ENCODE assay signal across 8 cellular contexts in the genomic region with DNA sequence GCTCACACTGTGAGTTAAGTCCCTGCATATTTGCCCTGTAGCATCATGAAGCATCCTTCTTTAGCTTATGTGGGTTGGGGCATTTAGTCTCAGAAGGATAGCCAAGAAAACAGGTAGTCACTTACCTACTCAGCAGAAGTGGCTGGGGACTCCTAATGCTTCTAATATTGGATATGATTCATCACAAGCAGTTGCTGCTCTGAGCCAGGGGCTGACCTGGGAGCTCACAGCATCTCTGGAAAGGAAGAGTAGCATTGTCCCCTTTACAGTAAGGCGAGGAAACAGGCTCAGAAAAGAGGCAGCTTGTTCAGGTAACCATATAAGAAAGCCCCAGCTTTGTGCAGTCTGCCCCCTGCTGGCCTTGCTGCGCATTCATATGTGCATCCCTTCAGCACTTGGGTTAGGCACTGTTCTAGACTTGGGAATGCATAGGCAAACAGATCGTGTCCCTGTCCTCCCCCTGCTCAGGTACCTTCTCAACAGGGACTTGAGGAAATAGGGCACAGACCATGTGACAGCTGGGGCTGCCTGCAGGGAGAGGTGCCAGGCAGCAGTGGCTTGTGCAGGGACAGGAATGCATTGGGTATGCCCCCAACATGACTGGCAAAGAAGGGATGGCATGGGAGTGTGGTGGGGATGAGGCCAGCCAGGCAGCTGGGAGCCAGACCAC. TPM values are rescaled to one million over a fixed set of nuclear protein-coding genes. Genes with fewer than 3 reads are reported as not detected.
A peak's percentile ranks its signal among the peaks of the same experiment; 100 is the strongest.
DNase-seq lines count a peak whose midpoint lies in the region; ATAC-seq and TF ChIP-seq lines count a peak whose summit lies in the region.

No MANE protein-coding gene starts in this region.

- peaks cover 0 to 4% of the 10 kb centered on the region in 2 experiments; a peak in 3 of 4 replicates for H3K4me1 Mint-ChIP-seq in H9
- H3K4me1 Mint-ChIP-seq in natural killer cell treated with Interleukin-12 subunit alpha and Interleukin-12 subunit beta and Interleukin-15 and Interleukin-18, amount 100 ng/mL, for 72 hours (ENCODE audit: low read depth in 2 of 2) = peaks cover 9 to 22% of the 10 kb centered on the region in 2 donors

- H2BK120ac ChIP-seq in H9 (ENCODE audit: low read depth, low read length, poor library complexity, severe bottlenecking) = no peak overlapping the region

- H3K27ac ChIP-seq in DOHH2 (ENCODE audit: low read depth, low read length) (no peak overlapping the region), H9 (ENCODE audit: insufficient read length, low read depth, low read length) (no peak overlapping the region)

- no peak overlapping the region for H2BK20ac ChIP-seq in H9 (ENCODE audit: low read depth, low read length, poor library complexity, severe bottlenecking)

- H2BK5ac ChIP-seq in H9 (ENCODE audit: insufficient read length, low read length) = no peak overlapping the region

- H3K79me2 ChIP-seq in DOHH2 (ENCODE audit: control insufficient read depth, low read length) (no peaks in the 10 kb centered on the region), H9 (ENCODE audit: insufficient read depth, low read length) (no peaks in the 10 kb centered on the region)

- H2BK15ac ChIP-seq in H9 (ENCODE audit: low read depth, low read length) = no peak overlapping the region

- peaks cover under 1% of the 10 kb centered on the region; the same call in 1 of the 2 replicates for H3K27me3 Mint-ChIP-seq in H9 (ENCODE audit: low read depth)
- H3K27me3 Mint-ChIP-seq in natural killer cell treated with Interleukin-12 subunit alpha and Interleukin-12 subunit beta and Interleukin-15 and Interleukin-18, amount 100 ng/mL, for 72 hours = no peaks in the 10 kb centered on the region

- H3K27me3 ChIP-seq in DOHH2 (ENCODE audit: control insufficient read depth, low read length) (no peaks in the 10 kb centered on the region), H9 (ENCODE audit: insufficient read depth, low read length) (no peaks in the 10 kb centered on the region)

- no peak overlapping the region for H3T11ph ChIP-seq in H9 (ENCODE audit: low read length)

- WGBS in H9 (ENCODE audit: extremely low coverage, insufficient read length, low lambda C conversion rate) = no CpG with 5 or more reads among the region's 3 CpGs

- H3K56ac ChIP-seq in H9 (ENCODE audit: insufficient read length, low read depth, low read length) = no peak overlapping the region

- H3K9me3 ChIP-seq in DOHH2 (ENCODE audit: control insufficient read depth, insufficient read depth, low read length) (no peaks in the 10 kb centered on the region), H9 (ENCODE audit: control insufficient read depth, low read depth, low read length) (no peaks in the 10 kb centered on the region)

- no peak overlapping the region for H3K9ac ChIP-seq in H9 (ENCODE audit: extremely low read depth, insufficient read length, low read length)

- H3K23ac ChIP-seq in H9 (ENCODE audit: insufficient read length, low read depth, low read length) = no peak overlapping the region

- H3K79me1 ChIP-seq in H9 (ENCODE audit: insufficient read depth, low read depth, low read length, poor library complexity, severe bottlenecking) = no peaks in the 10 kb centered on the region

- peaks cover 17 to 64% (median 53%) of the 10 kb centered on the region in 3 experiments; a peak in 6 of 7 replicates for H3K36me3 Mint-ChIP-seq in H9 (ENCODE audit: insufficient read depth in 1 of 3, low read depth in 3 of 3)
- peaks cover 17% of the 10 kb centered on the region for H3K36me3 Mint-ChIP-seq in natural killer cell treated with Interleukin-12 subunit alpha and Interleukin-12 subunit beta and Interleukin-15 and Interleukin-18, amount 100 ng/mL, for 72 hours

- H2AFZ ChIP-seq in H9 (ENCODE audit: low read length) = no peak overlapping the region

- H3K23me2 ChIP-seq in H9 (ENCODE audit: insufficient read length, low read depth, low read length, poor library complexity, severe bottlenecking) = no peaks in the 10 kb centered on the region

- peak; percentile 75 for DNase-seq in H9
- DNase-seq in NCI-H526 (lab: John Stamatoyannopoulos, UW) = peak; percentile 16 to 76
- DNase-seq in activated CD8-positive, alpha-beta memory T cell treated with anti-CD3 and anti-CD28 coated beads, Interleukin-2, amount 50 U/mL, for 24 hours (ENCODE audit: extremely low read depth) = peak; percentile 40
- DNase-seq in epithelial cell of proximal tubule (ENCODE audit: low read depth) = no peak
- DNase-seq in natural killer cell treated with Interleukin-12 subunit alpha and Interleukin-12 subunit beta and Interleukin-15 and Interleukin-18, amount 100 ng/mL, for 72 hours (ENCODE audit: low spot score) = peak; percentile 80
- peak; percentile 56 to 80 (median 70) for DNase-seq in stimulated activated naive CD4-positive, alpha-beta T cell (lab: John Stamatoyannopoulos, UW)

- H3K9me2 ChIP-seq in DOHH2 (replicated peaks; ENCODE audit: control insufficient read depth, low read length) = no peaks in the 10 kb centered on the region

- peak; percentile 95 for TF ChIP-seq CTCF in DOHH2 (IDR thresholded peaks at IDR 0.05; ENCODE audit: low read depth, low read length, poor library complexity, severe bottlenecking)
- peak; percentile 89 for TF ChIP-seq CTCF in H9 (conservative IDR thresholded peaks at IDR 0.05)
- peak; percentile 91 for TF ChIP-seq CTCF in epithelial cell of proximal tubule (conservative IDR thresholded peaks at IDR 0.05; ENCODE audit: low read depth, low read length)

- no peaks in the 10 kb centered on the region for H3K9me3 Mint-ChIP-seq in H9
- no peaks in the 10 kb centered on the region for H3K9me3 Mint-ChIP-seq in natural killer cell treated with Interleukin-12 subunit alpha and Interleukin-12 subunit beta and Interleukin-15 and Interleukin-18, amount 100 ng/mL, for 72 hours

- H3K4me3 ChIP-seq in DOHH2 (ENCODE audit: low read length) = no peak overlapping the region
- H3K4me3 ChIP-seq in epithelial cell of proximal tubule (ENCODE audit: low read depth, low read length) = no peak overlapping the region

- no peak overlapping the region for H4K91ac ChIP-seq in H9 (ENCODE audit: insufficient read length, low read depth, low read length)

- H3K4me1 ChIP-seq in DOHH2 (ENCODE audit: control insufficient read depth, low read length) (peaks cover 9% of the 10 kb centered on the region), H9 (ENCODE audit: insufficient read depth, low read length) (no peaks in the 10 kb centered on the region)

- no peak overlapping the region for H3K27ac Mint-ChIP-seq in H9
- H3K27ac Mint-ChIP-seq in natural killer cell treated with Interleukin-12 subunit alpha and Interleukin-12 subunit beta and Interleukin-15 and Interleukin-18, amount 100 ng/mL, for 72 hours = peak overlapping the region in 1 of 2 donors; percentile 57

- H3K18ac ChIP-seq in H9 (ENCODE audit: insufficient read length, low read depth, low read length) = no peak overlapping the region

- no peak overlapping the region for H3K4me3 Mint-ChIP-seq in H9
- H3K4me3 Mint-ChIP-seq in natural killer cell treated with Interleukin-12 subunit alpha and Interleukin-12 subunit beta and Interleukin-15 and Interleukin-18, amount 100 ng/mL, for 72 hours = no peak overlapping the region

- H4K8ac ChIP-seq in H9 (replicated peaks; ENCODE audit: insufficient read length, low read depth, low read length) = no peak overlapping the region

- H2AK5ac ChIP-seq in H9 (ENCODE audit: insufficient read length, low read length) = no peak overlapping the region

- H4K20me1 ChIP-seq in DOHH2 (ENCODE audit: control insufficient read depth, insufficient read depth, low read depth, low read length) (no peaks in the 10 kb centered on the region), H9 (ENCODE audit: control insufficient read depth, insufficient read depth, insufficient read length) (no peaks in the 10 kb centered on the region)

- H3K4ac ChIP-seq in H9 (ENCODE audit: low read depth, low read length) = no peak overlapping the region

- H3K4me2 ChIP-seq in DOHH2 (ENCODE audit: low read length) (no peak overlapping the region), H9 (ENCODE audit: insufficient read depth, insufficient read length, low read length) (no peak overlapping the region)

- ATAC-seq in natural killer cell treated with Interleukin-12 subunit alpha and Interleukin-12 subunit beta and Interleukin-15 and Interleukin-18, amount 100 ng/mL, for 72 hours = peak; percentile 78 to 80
- no peak for ATAC-seq in GM21786 (IDR thresholded peaks at IDR 0.05; ENCODE audit: unreplicated experiment)

- H4K5ac ChIP-seq in H9 (ENCODE audit: insufficient read length, low read depth, low read length) = no peak overlapping the region

- H2BK12ac ChIP-seq in H9 (ENCODE audit: insufficient read length, low read depth, low read length) = no peak overlapping the region

- peaks cover 56% of the 10 kb centered on the region for H3K36me3 ChIP-seq in DOHH2 (ENCODE audit: control insufficient read depth, low read length)

- H3K14ac ChIP-seq in H9 (ENCODE audit: insufficient read depth, low read length) = no peak overlapping the region

- H3F3A ChIP-seq in DOHH2 (ENCODE audit: control insufficient read depth, insufficient read depth) = peaks cover 4% of the 10 kb centered on the region; the same call in 1 of the 2 replicates

RNA-seq across cellular contexts. Expression of a gene that starts 35.7 kb away (rescaled TPM):
- total RNA-seq in H9 (2021) = 44.5 and 50.2 TPM in 2 replicates
- total RNA-seq in epithelial cell of proximal tubule = 43.3 and 47.2 TPM in 2 replicates
- 10 to 100 TPM; 37.3 to 56.9 TPM for total RNA-seq in natural killer cell treated with Interleukin-12 subunit alpha and Interleukin-12 subunit beta and Interleukin-15 and Interleukin-18, amount 100 ng/mL, for 72 hours
